In genomic region chr19:38664503-38665211, GRCh38 we compare ENCODE assay signal across 1 cellular context.
TF ChIP-seq lines count a peak whose summit lies in the region.

No MANE protein-coding gene starts in this region.

TF ChIP-seq in HCT116, 20 proteins besides CTCF, POLR2A, EP300 and RAD21 (continued from another document):
- no peak for TF ChIP-seq REST (IDR thresholded peaks at IDR 0.05; ENCODE audit: low read depth)
- no peak for TF ChIP-seq EZH2 (IDR thresholded peaks at IDR 0.05)
- no peak for TF ChIP-seq ZFX (IDR thresholded peaks at IDR 0.05)
- no peak for TF ChIP-seq EZH2phosphoT487 (IDR thresholded peaks at IDR 0.05; ENCODE audit: borderline replicate concordance)
- no peak for TF ChIP-seq SIN3A (IDR thresholded peaks at IDR 0.05; ENCODE audit: low read depth)
- TF ChIP-seq ATF3 (IDR thresholded peaks at IDR 0.05) = no peak
- TF ChIP-seq JUND (IDR thresholded peaks at IDR 0.05) = no peak
